ENCODE assay signal across 14 cellular contexts in genomic region chr3:114439279-114439678, GRCh38.
"Had no signal": no experiment of that assay in that cellular context is flagged by ENCODE, and none has a peak within 500 bp of the region (broad histone marks: within the 10 kb centered on the region; RNA-seq: fewer than 3 reads in every experiment).

No MANE protein-coding gene starts in this region.

- ATAC-seq: activated CD4-positive, alpha-beta T cell treated with anti-CD3 and anti-CD28 coated beads for 36 hours; effector memory CD8-positive, alpha-beta T cell; lower lobe of right lung had no signal

- H3K4me3 Mint-ChIP-seq: activated CD4-positive, alpha-beta T cell treated with anti-CD3 and anti-CD28 coated beads for 36 hours; activated naive CD8-positive, alpha-beta T cell treated with anti-CD3 and anti-CD28 coated beads for 36 hours; activated T-helper 1 cell treated with anti-CD3 and anti-CD28 coated beads, Interleukin-12 subunit alpha, Interleukin-12 subunit beta, Interleukin-2, Interleukin-4 antibody, amounts not matched to agents 30 ng/mL and 10 ng/mL and 1 ng/mL, durations not matched to agents 14 hours and 24 hours and 36 hours; effector memory CD8-positive, alpha-beta T cell; nephron progenitor cell had no signal

- H3K4me1 Mint-ChIP-seq: nephron progenitor cell had no signal

- H3K9me3 ChIP-seq: breast epithelium, lower lobe of right lung had no signal

- H3K4me3 ChIP-seq: breast epithelium, lower lobe of right lung had no signal

- H3K27me3 ChIP-seq: breast epithelium had no signal

- H3K27ac ChIP-seq: breast epithelium, lower lobe of right lung had no signal

- H3K27me3 Mint-ChIP-seq: activated CD4-positive, alpha-beta T cell treated with anti-CD3 and anti-CD28 coated beads for 36 hours; activated naive CD8-positive, alpha-beta T cell treated with anti-CD3 and anti-CD28 coated beads for 36 hours; effector memory CD8-positive, alpha-beta T cell had no signal

- H3K27ac Mint-ChIP-seq: activated CD4-positive, alpha-beta T cell treated with anti-CD3 and anti-CD28 coated beads for 36 hours; activated naive CD8-positive, alpha-beta T cell treated with anti-CD3 and anti-CD28 coated beads for 36 hours; activated T-helper 1 cell treated with anti-CD3 and anti-CD28 coated beads, Interleukin-12 subunit alpha, Interleukin-12 subunit beta, Interleukin-2, Interleukin-4 antibody, amounts not matched to agents 30 ng/mL and 10 ng/mL and 1 ng/mL, durations not matched to agents 14 hours and 24 hours and 36 hours; effector memory CD8-positive, alpha-beta T cell; nephron progenitor cell had no signal

- H3K9me3 Mint-ChIP-seq: activated naive CD8-positive, alpha-beta T cell treated with anti-CD3 and anti-CD28 coated beads for 36 hours; activated T-helper 1 cell treated with anti-CD3 and anti-CD28 coated beads, Interleukin-12 subunit alpha, Interleukin-12 subunit beta, Interleukin-2, Interleukin-4 antibody, amounts not matched to agents 30 ng/mL and 10 ng/mL and 1 ng/mL, durations not matched to agents 14 hours and 24 hours and 36 hours; effector memory CD8-positive, alpha-beta T cell; nephron progenitor cell had no signal

- H3K36me3 Mint-ChIP-seq: activated naive CD8-positive, alpha-beta T cell treated with anti-CD3 and anti-CD28 coated beads for 36 hours had no signal

- DNase-seq: activated CD4-positive, alpha-beta T cell treated with anti-CD3 and anti-CD28 coated beads for 36 hours; activated CD4-positive, alpha-beta T cell treated with anti-CD3 and anti-CD28 coated beads, Interleukin-2, amount 50 U/mL, for 48 hours; activated naive CD8-positive, alpha-beta T cell treated with anti-CD3 and anti-CD28 coated beads for 36 hours; activated T-cell treated with anti-CD3 and anti-CD28 coated beads for 4 hours; cerebellar nuclear complex; dermis blood vessel endothelial cell; effector memory CD8-positive, alpha-beta T cell; lower lobe of right lung; midbrain; nephron progenitor cell; retina; stimulated activated naive CD4-positive, alpha-beta T cell had no signal

- H3K36me3 ChIP-seq: breast epithelium, lower lobe of right lung had no signal
